ENCODE assay signal across 8 cellular contexts in genomic region chr1:214281902-214282695, GRCh38. TPM values are rescaled to one million over a fixed set of nuclear protein-coding genes. Genes with fewer than 3 reads are reported as not detected.
A peak's percentile ranks its signal among the peaks of the same experiment; 100 is the strongest.
DNase-seq lines count a peak whose midpoint lies in the region; ATAC-seq lines count a peak whose summit lies in the region.

No MANE protein-coding gene starts in this region.

- H3K4me3 ChIP-seq in SJCRH30 = peak overlapping the region; percentile 100

- H3K4me1 ChIP-seq in SJCRH30 = no peaks in the 10 kb centered on the region

- H3K36me3 ChIP-seq in SJCRH30 = no peaks in the 10 kb centered on the region

- no peaks in the 10 kb centered on the region for H3K27me3 ChIP-seq in SJCRH30

- peak; percentile 31 for DNase-seq in DMS114 treated with DMSO at 0.1 percent for 48 hours (lab: John Stamatoyannopoulos, UW; ENCODE audit: unreplicated experiment)
- peak; percentile 62 to 70 for DNase-seq in SJCRH30
- peak; percentile 33 for DNase-seq in epithelial cell of prostate (ENCODE audit: low read depth, low spot score)
- DNase-seq in myocyte (ENCODE audit: low read depth) = peak; percentile 49
- no peak for DNase-seq in NCI-H128 (lab: John Stamatoyannopoulos, UW; ENCODE audit: unreplicated experiment)

- H3K27ac ChIP-seq in SJCRH30 = peak overlapping the region; percentile 93
- H3K27ac ChIP-seq in epithelial cell of prostate = peak overlapping the region; percentile 86

- no peaks in the 10 kb centered on the region for H3K9me3 ChIP-seq in SJCRH30 (replicated peaks)

- peak; percentile 0 for ATAC-seq in HG02678 (IDR thresholded peaks at IDR 0.05; ENCODE audit: unreplicated experiment)
- ATAC-seq in HG03571 (IDR thresholded peaks at IDR 0.05; ENCODE audit: unreplicated experiment) = no peak
- ATAC-seq in GM19397 (IDR thresholded peaks at IDR 0.05; ENCODE audit: unreplicated experiment) = no peak

RNA-seq across cellular contexts. Expression of gene SMYD2, which starts 1.1 kb away (rescaled TPM):
- total RNA-seq in SJCRH30 (2014; rRNA removed; shearing (Covaris generic)) = 34.8 and 37.2 TPM in 2 replicates
- total RNA-seq in myocyte = 19.6 and 20.0 TPM in 2 replicates
- polyA plus RNA-seq in myocyte (2012) = 22.6 TPM
